ENCODE assay signal across 18 cellular contexts in the genomic region with DNA sequence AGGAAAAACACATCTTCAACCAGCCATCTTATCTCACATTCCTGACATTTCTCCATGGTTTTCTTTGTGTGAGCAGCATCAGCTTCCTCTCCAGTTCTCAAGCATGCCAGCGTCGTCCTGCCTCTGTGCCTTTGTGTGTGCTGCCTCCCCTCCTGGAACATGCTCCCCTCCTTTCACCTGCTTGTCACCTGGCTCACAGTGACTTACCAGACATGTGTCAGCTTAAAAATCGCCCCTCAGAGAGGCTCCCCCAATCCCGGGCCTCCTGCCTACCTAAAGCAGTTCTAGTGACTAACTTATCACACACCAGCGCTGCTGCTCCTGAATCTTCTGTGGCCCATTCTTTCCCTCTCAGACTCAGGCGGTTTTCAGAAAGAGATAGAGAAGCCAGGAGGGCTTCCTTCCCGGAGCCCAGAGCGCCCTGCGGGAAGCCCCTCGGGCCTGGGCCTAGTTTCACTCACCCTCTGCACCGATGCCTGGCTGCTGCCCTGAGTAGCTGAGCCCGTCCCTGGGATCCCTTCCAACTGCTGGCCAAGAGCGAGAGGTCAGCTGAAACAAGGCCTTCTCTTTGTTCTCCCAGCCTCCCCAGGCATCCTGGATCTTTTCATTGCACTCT. TPM values are rescaled to one million over a fixed set of nuclear protein-coding genes. Genes with fewer than 3 reads are reported as not detected.
DNase-seq lines count a peak whose midpoint lies in the region; ATAC-seq, FAIRE-seq and TF ChIP-seq lines count a peak whose summit lies in the region.
"Had no signal": no experiment of that assay in that cellular context is flagged by ENCODE, and none has a peak within 500 bp of the region (broad histone marks: within the 10 kb centered on the region; RNA-seq: fewer than 3 reads in every experiment).

No MANE protein-coding gene starts in this region.

- H3K27ac Mint-ChIP-seq in H9: peak overlapping the region in 1 of 3 experiments; percentile 5; a peak in 1 of 7 replicates
- H3K27ac Mint-ChIP-seq: B cell had no signal

- H3K9ac ChIP-seq in H9 (ENCODE audit: extremely low read depth, insufficient read length, low read length): no peak overlapping the region

- no peak overlapping the region for H4K8ac ChIP-seq in H9 (replicated peaks; ENCODE audit: insufficient read length, low read depth, low read length)

- no peak overlapping the region for H3K4me3 Mint-ChIP-seq in H9
- H3K4me3 Mint-ChIP-seq: B cell had no signal

- no peak overlapping the region for H4K91ac ChIP-seq in H9 (ENCODE audit: insufficient read length, low read depth, low read length)

- H3K27me3 ChIP-seq in H9 (ENCODE audit: insufficient read depth, low read length): no peaks in the 10 kb centered on the region
- peaks cover 2% of the 10 kb centered on the region for H3K27me3 ChIP-seq in bronchial epithelial cell (ENCODE audit: control insufficient read depth, insufficient read depth, low read length)
- peaks cover 7% of the 10 kb centered on the region for H3K27me3 ChIP-seq in osteoblast (ENCODE audit: insufficient read depth, low read length)
- no peaks in the 10 kb centered on the region for H3K27me3 ChIP-seq in gastrocnemius medialis
- H3K27me3 ChIP-seq: ovary had no signal

- H3K36me3 Mint-ChIP-seq in H9 (ENCODE audit: insufficient read depth in 1 of 3, low read depth in 3 of 3): no peaks in the 10 kb centered on the region

- H3K79me2 ChIP-seq in H9 (ENCODE audit: insufficient read depth, low read length) (no peaks in the 10 kb centered on the region), osteoblast (ENCODE audit: insufficient read depth, low read length) (no peaks in the 10 kb centered on the region)

- H3K4me1 Mint-ChIP-seq in H9: peaks cover 11 to 15% of the 10 kb centered on the region in 2 experiments
- H3K4me1 Mint-ChIP-seq: B cell had no signal

- H3T11ph ChIP-seq in H9 (ENCODE audit: low read length): no peak overlapping the region

- no CpG with 5 or more reads among the region's 13 CpGs for WGBS in H9 (ENCODE audit: extremely low coverage, insufficient read length, low lambda C conversion rate)

- TF ChIP-seq CTCF in H9 (conservative IDR thresholded peaks at IDR 0.05) (no peak), bronchial epithelial cell (IDR thresholded peaks at IDR 0.05; ENCODE audit: insufficient read depth, low read length, severe bottlenecking) (no peak), osteoblast (IDR thresholded peaks at IDR 0.05; ENCODE audit: extremely low read depth, low read depth, low read length) (no peak), gastrocnemius medialis (IDR thresholded peaks at IDR 0.05 in 4 of 5, conservative IDR thresholded peaks at IDR 0.05 in 1 of 5) (no peak)

- H2BK120ac ChIP-seq in H9 (ENCODE audit: low read depth, low read length, poor library complexity, severe bottlenecking): no peak overlapping the region

- no peak overlapping the region for H3K27ac ChIP-seq in H9 (ENCODE audit: insufficient read length, low read depth, low read length)
- no peak overlapping the region for H3K27ac ChIP-seq in osteoblast (ENCODE audit: low read depth, low read length)
- no peak overlapping the region for H3K27ac ChIP-seq in gastrocnemius medialis
- H3K27ac ChIP-seq: epithelial cell of prostate, ovary had no signal

- peaks cover 0 to 6% of the 10 kb centered on the region in 2 experiments; a peak in 4 of 5 replicates for H3K9me3 Mint-ChIP-seq in H9

- no peak overlapping the region for H2BK15ac ChIP-seq in H9 (ENCODE audit: low read depth, low read length)

- H3K56ac ChIP-seq in H9 (ENCODE audit: insufficient read length, low read depth, low read length): no peak overlapping the region

- no peak for ATAC-seq in gastrocnemius medialis
- ATAC-seq in GM19328 (IDR thresholded peaks at IDR 0.05; ENCODE audit: unreplicated experiment): no peak

- no peak overlapping the region for H2AFZ ChIP-seq in H9 (ENCODE audit: low read length)
- peak overlapping the region; percentile 52 for H2AFZ ChIP-seq in osteoblast (ENCODE audit: low read length)

- no peak overlapping the region for H3K4ac ChIP-seq in H9 (ENCODE audit: low read depth, low read length)

- no peak overlapping the region for H3K4me3 ChIP-seq in bronchial epithelial cell (ENCODE audit: low read depth, low read length)
- no peak overlapping the region for H3K4me3 ChIP-seq in osteoblast (ENCODE audit: insufficient read depth, low read length)
- H3K4me3 ChIP-seq in gastrocnemius medialis: no peak overlapping the region
- H3K4me3 ChIP-seq: ovary had no signal

- intact Hi-C loops in gastrocnemius medialis (cut with DNase I; ENCODE audit: low total_unique reads): no loop called here

- H2BK12ac ChIP-seq in H9 (ENCODE audit: insufficient read length, low read depth, low read length): peak overlapping the region; percentile 29

- H3K14ac ChIP-seq in H9 (ENCODE audit: insufficient read depth, low read length): peak overlapping the region; percentile 30

- FAIRE-seq in bronchial epithelial cell (lab: Jason Lieb, UNC): peak; percentile 18
- FAIRE-seq: kidney had no signal

- no peaks in the 10 kb centered on the region for H4K20me1 ChIP-seq in H9 (ENCODE audit: control insufficient read depth, insufficient read depth, insufficient read length)
- no peaks in the 10 kb centered on the region for H4K20me1 ChIP-seq in osteoblast (ENCODE audit: insufficient read depth, low read length)

- no peaks in the 10 kb centered on the region for H3K36me3 ChIP-seq in bronchial epithelial cell (ENCODE audit: control insufficient read depth, insufficient read depth, low read length)
- H3K36me3 ChIP-seq in osteoblast (ENCODE audit: insufficient read depth, low read length): no peaks in the 10 kb centered on the region
- H3K36me3 ChIP-seq in gastrocnemius medialis: no peaks in the 10 kb centered on the region
- H3K36me3 ChIP-seq: ovary had no signal

- no peak overlapping the region for H2AK5ac ChIP-seq in H9 (ENCODE audit: insufficient read length, low read length)

- no peak for TF ChIP-seq POLR2A in gastrocnemius medialis (IDR thresholded peaks at IDR 0.05)

- H3K4me2 ChIP-seq in H9 (ENCODE audit: insufficient read depth, insufficient read length, low read length): no peak overlapping the region
- no peak overlapping the region for H3K4me2 ChIP-seq in osteoblast (ENCODE audit: insufficient read depth, low read length)

- peak overlapping the region; percentile 57 for H4K5ac ChIP-seq in H9 (ENCODE audit: insufficient read length, low read depth, low read length)

- no peaks in the 10 kb centered on the region; the same call in 1 of the 2 replicates for H3K4me1 ChIP-seq in H9 (ENCODE audit: insufficient read depth, low read length)
- H3K4me1 ChIP-seq in osteoblast (ENCODE audit: insufficient read depth, low read length): no peaks in the 10 kb centered on the region
- H3K4me1 ChIP-seq in gastrocnemius medialis: no peaks in the 10 kb centered on the region

- no peak overlapping the region for H3K23ac ChIP-seq in H9 (ENCODE audit: insufficient read length, low read depth, low read length)

- peak; percentile 52 for DNase-seq in H9
- DNase-seq in bronchial epithelial cell (ENCODE audit: low read depth): no peak
- DNase-seq in hypothalamus (lab: John Stamatoyannopoulos, UW): peak in 48 of 51 donors; percentile 12 to 90 (median 67)
- DNase-seq in osteoblast (ENCODE audit: insufficient read length, low spot score, missing footprints): no peak
- DNase-seq in SHP77 treated with DMSO at 0.1 percent for 48 hours (lab: John Stamatoyannopoulos, UW): no peak
- no peak for DNase-seq in gastrocnemius medialis
- DNase-seq in HT-29 (ENCODE audit: low spot score): no peak
- DNase-seq: activated CD8-positive, alpha-beta memory T cell treated with anti-CD3 and anti-CD28 coated beads, Interleukin-2, amount 50 U/mL, for 48 hours; amniotic stem cell; kidney; NCI-H1436 treated with DMSO at 0.1 percent for 48 hours; NCI-H526; stimulated activated CD4-positive, alpha-beta T cell treated with anti-CD3 and anti-CD28 coated beads, Interleukin-4, amount 100 ng/mL, for 24 hours; stimulated activated naive CD4-positive, alpha-beta T cell treated with Interleukin-2 at 50 U/mL for 16 hours had no signal

- no peaks in the 10 kb centered on the region for H3K23me2 ChIP-seq in H9 (ENCODE audit: insufficient read length, low read depth, low read length, poor library complexity, severe bottlenecking)

- no peaks in the 10 kb centered on the region for H3K9me3 ChIP-seq in H9 (ENCODE audit: control insufficient read depth, low read depth, low read length)
- peaks cover 2% of the 10 kb centered on the region for H3K9me3 ChIP-seq in osteoblast (ENCODE audit: low read depth, low read length)
- H3K9me3 ChIP-seq in gastrocnemius medialis: no peaks in the 10 kb centered on the region
- H3K9me3 ChIP-seq: ovary had no signal

- in situ Hi-C loops in gastrocnemius medialis (cut with MboI; ENCODE audit: low sequenced_read_pairs in 4 of 4): no loop called here

- H3K18ac ChIP-seq in H9 (ENCODE audit: insufficient read length, low read depth, low read length): peak overlapping the region; percentile 68

- H2BK20ac ChIP-seq in H9 (ENCODE audit: low read depth, low read length, poor library complexity, severe bottlenecking): no peak overlapping the region

- no peaks in the 10 kb centered on the region for H3K79me1 ChIP-seq in H9 (ENCODE audit: insufficient read depth, low read depth, low read length, poor library complexity, severe bottlenecking)

- no peak overlapping the region for H2BK5ac ChIP-seq in H9 (ENCODE audit: insufficient read length, low read length)

- H3K27me3 Mint-ChIP-seq in H9 (ENCODE audit: low read depth): peaks cover 4% of the 10 kb centered on the region

RNA-seq across cellular contexts. Expression of a gene that starts 51.1 kb away (rescaled TPM):
- 5.8 and 7.1 TPM in 2 replicates for total RNA-seq in H9 (2021)
- 0.26 and 0.90 TPM in 2 replicates for total RNA-seq in bronchial epithelial cell
- total RNA-seq in osteoblast: 5.4 and 8.0 TPM in 2 replicates
- 10 to 100 TPM in 2 of 4 donors, 1 to 10 TPM in 2; 6.1 to 18.0 (median 13.2) TPM for total RNA-seq in gastrocnemius medialis
- 0.10 TPM in 1 of 2 replicates, not detected in the other for total RNA-seq in HT-29 (2014; rRNA removed; shearing (Covaris generic))

Comparison
In these comparisons a context has a peak if more than half of its experiments do, and no peak if none do; other contexts are left out.
1. DNase-seq: peak in H9 (single experiment) and hypothalamus (48 of 51); none in bronchial epithelial cell (single experiment), osteoblast (single experiment), SHP77 treated with DMSO at 0.1 percent for 48 hours (single experiment), gastrocnemius medialis (0 of 2) and HT-29 (single experiment).